Comparison of ENCODE assay signal across 8 cellular contexts in the genomic region with DNA sequence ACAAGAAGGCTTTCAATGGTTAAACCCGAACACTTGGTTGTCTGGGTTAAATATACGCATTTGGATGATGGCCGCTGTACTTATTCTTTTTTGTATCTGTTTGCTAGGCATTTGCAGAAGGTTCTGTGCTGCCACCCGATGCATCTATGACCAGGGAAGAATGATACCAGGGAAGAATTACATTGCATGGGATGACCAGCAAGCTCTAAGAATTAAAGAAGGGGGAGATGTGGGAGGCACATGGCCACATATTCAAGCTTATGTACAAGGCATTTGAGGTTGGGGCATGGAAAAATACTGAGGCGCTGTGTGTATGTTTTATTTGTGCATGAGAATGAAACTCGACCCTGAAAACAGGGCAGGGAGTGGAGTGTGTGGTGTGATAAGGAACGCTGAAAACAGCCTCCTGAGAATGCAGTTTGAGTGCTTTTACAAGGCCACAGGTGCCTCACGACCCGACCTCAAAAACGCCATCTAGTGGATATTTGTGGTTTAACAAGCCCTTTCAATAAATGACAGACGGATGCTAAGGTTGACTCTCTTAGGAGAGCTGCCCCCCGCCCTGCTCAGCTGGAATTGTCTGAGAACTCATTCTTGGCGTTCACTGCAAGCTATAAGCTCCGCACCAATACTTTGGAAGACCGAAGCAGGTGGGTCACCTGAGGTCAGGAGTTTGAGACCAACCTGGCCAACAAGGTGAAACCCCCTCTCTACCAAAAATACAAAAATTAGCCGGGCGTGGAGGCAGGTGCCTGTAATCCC. TPM values are rescaled to one million over a fixed set of nuclear protein-coding genes. Genes with fewer than 3 reads are reported as not detected.
A peak's percentile ranks its signal among the peaks of the same experiment; 100 is the strongest.
DNase-seq lines count a peak whose midpoint lies in the region; ATAC-seq lines count a peak whose summit lies in the region.
"Not testable (repeated sequence)": the region's sequence is repeated elsewhere in the genome, so short reads cannot be mapped to it uniquely, and the experiment has no call there.

No MANE protein-coding gene starts in this region.

- H3K36me3 Mint-ChIP-seq in activated CD4-positive, alpha-beta T cell treated with anti-CD3 and anti-CD28 coated beads for 36 hours (ENCODE audit: low read depth), result not testable (repeated sequence)

- POLR2A ChIA-PET in activated CD4-positive, alpha-beta T cell treated with anti-CD3 and anti-CD28 coated beads for 36 hours (lab: Charles Lee), result interaction anchor here (0.6 kb wide), 1 partner anchor 77 kb away, joined by 5 read pairs; no protein-coding TSS in a partner anchor

- CTCF ChIA-PET in activated CD4-positive, alpha-beta T cell treated with anti-CD3 and anti-CD28 coated beads for 36 hours (lab: Charles Lee), result interaction anchor here (0.6 to 3.0 kb wide), 13 partner anchors 8 to 217 kb away, joined by 3 to 27 read pairs (median 4); a partner anchor contains a TSS

- not testable (repeated sequence) for H3K27me3 Mint-ChIP-seq in activated CD4-positive, alpha-beta T cell treated with anti-CD3 and anti-CD28 coated beads for 36 hours

- peak; percentile 89 for ATAC-seq in GM21529 (IDR thresholded peaks at IDR 0.05; ENCODE audit: unreplicated experiment)
- peak; percentile 86 for ATAC-seq in activated CD4-positive, alpha-beta T cell treated with anti-CD3 and anti-CD28 coated beads for 36 hours
- peak; percentile 86 for ATAC-seq in left colon

- H3K4me3 Mint-ChIP-seq in activated CD4-positive, alpha-beta T cell treated with anti-CD3 and anti-CD28 coated beads for 36 hours, result not testable (repeated sequence)

- H3K27ac Mint-ChIP-seq in activated CD4-positive, alpha-beta T cell treated with anti-CD3 and anti-CD28 coated beads for 36 hours, result not testable (repeated sequence)

- peaks cover 13% of the 10 kb centered on the region for H3K9me3 Mint-ChIP-seq in activated CD4-positive, alpha-beta T cell treated with anti-CD3 and anti-CD28 coated beads for 36 hours (ENCODE audit: low read depth)

- DNase-seq in DMS 273 treated with DMSO at 0.1 percent for 48 hours (lab: John Stamatoyannopoulos, UW) (peak; percentile 48), Kasumi-1 (lab: John Stamatoyannopoulos, UW) (peak; percentile 61 to 81), NCI-H774 (lab: John Stamatoyannopoulos, UW) (peak; percentile 87), dedifferentiated amniotic fluid mesenchymal stem cell (ENCODE audit: extremely low spot score) (peak; percentile 45), left colon (peak in 1 of 2 donors; percentile 28)
- peak; percentile 57 for DNase-seq in activated CD4-positive, alpha-beta T cell treated with anti-CD3 and anti-CD28 coated beads for 36 hours
- DNase-seq in stimulated activated CD8-positive, alpha-beta memory T cell treated with anti-CD3 and anti-CD28 coated beads, Interleukin-4, amount 100 ng/mL, for 48 hours, result peak; percentile 35

- H3K4me1 Mint-ChIP-seq in activated CD4-positive, alpha-beta T cell treated with anti-CD3 and anti-CD28 coated beads for 36 hours, result not testable (repeated sequence)

- intact Hi-C loops in activated CD4-positive, alpha-beta T cell treated with anti-CD3 and anti-CD28 coated beads for 36 hours (cut with DNase I, micrococcal nuclease), result loop anchor here (5.0 kb wide), 1 partner anchor 223 kb away; no protein-coding TSS in a partner anchor
- intact Hi-C loops in left colon (cut with DNase I, micrococcal nuclease), result not testable (repeated sequence)

RNA-seq across cellular contexts. Expression of a gene that starts 10.8 kb away (rescaled TPM):
- 10 to 100 TPM; 23.2 to 24.6 TPM for total RNA-seq in activated CD4-positive, alpha-beta T cell treated with anti-CD3 and anti-CD28 coated beads for 36 hours
- total RNA-seq in left colon, result 10 to 100 TPM; 28.7 to 36.5 TPM

RNA-seq across cellular contexts. Expression of a gene that starts 22.9 kb away (rescaled TPM):
- total RNA-seq in activated CD4-positive, alpha-beta T cell treated with anti-CD3 and anti-CD28 coated beads for 36 hours, result not detected
- total RNA-seq in left colon, result 100 to 1,000 TPM; 122 to 162 TPM

Comparison
In these comparisons a context has a peak if more than half of its experiments do, and no peak if none do; other contexts are left out.
1. RNA of a gene that starts 22.9 kb away (total RNA-seq): 122 to 162 TPM in left colon; not detected in activated CD4-positive, alpha-beta T cell treated with anti-CD3 and anti-CD28 coated beads for 36 hours; every median in the first group is over 100 times any median in the second.
2. Peak in every context shown above with its lines, with median percentiles within 50 percentile points of each other: ATAC-seq.